8 cellular contexts compared by ENCODE assay signal in the genomic region with DNA sequence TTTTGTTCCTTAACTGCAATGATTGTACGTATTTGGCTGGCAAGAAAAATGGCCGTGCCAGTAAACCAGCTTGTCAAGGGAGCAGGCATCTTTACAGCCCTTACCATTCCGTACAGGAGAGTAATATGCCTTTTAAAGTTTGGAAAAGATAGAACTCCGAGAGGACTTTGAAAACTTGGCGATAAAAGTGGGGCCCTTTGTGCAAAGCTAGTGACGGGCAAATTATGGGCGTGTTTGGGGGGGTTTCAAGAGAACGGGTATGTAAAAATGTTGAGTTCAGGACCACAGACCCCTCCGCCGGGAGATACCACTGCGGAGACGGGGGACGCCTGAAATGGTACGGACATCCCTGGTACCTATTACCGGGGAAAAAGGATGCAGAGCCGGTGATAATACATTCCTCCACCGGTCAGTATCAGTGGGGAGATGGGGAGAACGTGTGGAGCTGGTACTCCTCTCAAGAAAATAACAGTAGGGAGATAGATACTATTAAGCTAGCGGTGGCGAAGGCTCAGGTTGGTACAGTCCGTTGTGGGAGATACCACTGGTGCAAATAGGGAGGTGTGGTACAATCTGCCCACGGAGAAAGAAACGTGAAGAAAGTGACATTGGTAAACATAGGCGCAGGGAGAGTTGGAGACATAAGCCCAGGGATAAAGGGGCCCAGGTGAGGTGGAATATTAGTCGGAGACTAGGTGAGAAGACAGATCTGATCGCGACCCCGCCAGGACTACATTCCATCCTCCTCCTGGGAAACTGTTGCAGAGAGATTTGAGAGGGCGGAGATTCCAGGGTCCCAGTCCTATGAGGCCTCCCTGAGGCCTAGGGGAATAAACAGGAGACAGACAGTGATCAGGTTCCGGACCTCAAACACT. TPM values are rescaled to one million over a fixed set of nuclear protein-coding genes. Genes with fewer than 3 reads are reported as not detected.
A peak's percentile ranks its signal among the peaks of the same experiment; 100 is the strongest.
DNase-seq lines count a peak whose midpoint lies in the region; ATAC-seq and TF ChIP-seq lines count a peak whose summit lies in the region.

No MANE protein-coding gene starts in this region.

- H3K27me3 Mint-ChIP-seq in activated CD4-positive, alpha-beta memory T cell treated with anti-CD3 and anti-CD28 coated beads, Interleukin-2, amount 10 ng/mL, durations not matched to agents 7 days and 5 days, result peaks cover 2% of the 10 kb centered on the region

- H3K4me3 Mint-ChIP-seq in activated CD4-positive, alpha-beta memory T cell treated with anti-CD3 and anti-CD28 coated beads, Interleukin-2, amount 10 ng/mL, durations not matched to agents 7 days and 5 days, result peak overlapping the region; percentile 78

- no peaks in the 10 kb centered on the region for H3K36me3 Mint-ChIP-seq in activated CD4-positive, alpha-beta memory T cell treated with anti-CD3 and anti-CD28 coated beads, Interleukin-2, amount 10 ng/mL, durations not matched to agents 7 days and 5 days (ENCODE audit: low read depth)

- DNase-seq in GM04503 (ENCODE audit: low read depth) (peak; percentile 49), NCI-H526 (lab: John Stamatoyannopoulos, UW) (peak; percentile 82 to 85), ecto neural progenitor cell (ENCODE audit: low spot score) (peak; percentile 81), right lobe of liver (peak; percentile 61 to 77 (median 72))
- DNase-seq in activated CD4-positive, alpha-beta memory T cell treated with anti-CD3 and anti-CD28 coated beads, Interleukin-2, amount 10 ng/mL, durations not matched to agents 7 days and 5 days, result peak; percentile 67
- DNase-seq in stimulated activated CD4-positive, alpha-beta T cell treated with anti-CD3 and anti-CD28 coated beads, Interleukin-2, amount 100 ng/mL, for 4 hours (ENCODE audit: low read depth), result peak; percentile 51

- CTCF ChIA-PET in activated CD4-positive, alpha-beta memory T cell treated with anti-CD3 and anti-CD28 coated beads, Interleukin-2, amount 10 ng/mL, durations not matched to agents 7 days and 5 days (lab: Charles Lee), result interaction anchor here (1.0 kb wide), 1 partner anchor 191 kb away, joined by 3 read pairs; no protein-coding TSS in a partner anchor

- H3K27ac Mint-ChIP-seq in activated CD4-positive, alpha-beta memory T cell treated with anti-CD3 and anti-CD28 coated beads, Interleukin-2, amount 10 ng/mL, durations not matched to agents 7 days and 5 days, result peak overlapping the region; percentile 79

- no peaks in the 10 kb centered on the region for H3K9me3 ChIP-seq in right lobe of liver

- no peaks in the 10 kb centered on the region for H3K27me3 ChIP-seq in right lobe of liver

- H3K27ac ChIP-seq in right lobe of liver, result peak overlapping the region; percentile 84 to 88 (median 85)

- TF ChIP-seq CTCF in right lobe of liver (IDR thresholded peaks at IDR 0.05), result no peak

- peaks cover 13% of the 10 kb centered on the region for H3K4me1 Mint-ChIP-seq in activated CD4-positive, alpha-beta memory T cell treated with anti-CD3 and anti-CD28 coated beads, Interleukin-2, amount 10 ng/mL, durations not matched to agents 7 days and 5 days

- no peaks in the 10 kb centered on the region for H3K4me1 ChIP-seq in right lobe of liver

- peak; percentile 15 for TF ChIP-seq POLR2A in right lobe of liver (IDR thresholded peaks at IDR 0.05)

- WGBS in right lobe of liver (ENCODE audit: insufficient coverage, low coverage, low lambda C conversion rate, missing lambda C conversion rate), result 21% methylated on average over 30 of the region's 30 CpGs

- intact Hi-C loops in right lobe of liver (cut with DNase I), result loop anchor here (10.0 kb wide), 1 partner anchor 166 kb away; no protein-coding TSS in a partner anchor

- ATAC-seq in HG03196 (IDR thresholded peaks at IDR 0.05; ENCODE audit: unreplicated experiment) (peak; percentile 63), right lobe of liver (peak; percentile 85 to 88 (median 87)), GM18520 (IDR thresholded peaks at IDR 0.05; ENCODE audit: unreplicated experiment) (no peak)

- POLR2A ChIA-PET in activated CD4-positive, alpha-beta memory T cell treated with anti-CD3 and anti-CD28 coated beads, Interleukin-2, amount 10 ng/mL, durations not matched to agents 7 days and 5 days (lab: Charles Lee), result interaction anchor here (0.6 to 1.4 kb wide), 2 partner anchors 19 to 186 kb away, joined by 3 to 10 read pairs; partner anchors contain the start of gene ZNF81

- H3K36me3 ChIP-seq in right lobe of liver, result no peaks in the 10 kb centered on the region

- no peaks in the 10 kb centered on the region for H3K9me3 Mint-ChIP-seq in activated CD4-positive, alpha-beta memory T cell treated with anti-CD3 and anti-CD28 coated beads, Interleukin-2, amount 10 ng/mL, durations not matched to agents 7 days and 5 days

- peak overlapping the region; percentile 42 to 56 (median 50) for H3K4me3 ChIP-seq in right lobe of liver

RNA-seq across cellular contexts. Expression of gene SPACA5, which starts 14.5 kb away (rescaled TPM):
- total RNA-seq in activated CD4-positive, alpha-beta memory T cell treated with anti-CD3 and anti-CD28 coated beads, Interleukin-2, amount 10 ng/mL, durations not matched to agents 7 days and 5 days, result not detected
- not detected for total RNA-seq in right lobe of liver

RNA-seq across cellular contexts. Expression of gene ZNF182, which starts 17.5 kb away (rescaled TPM):
- total RNA-seq in activated CD4-positive, alpha-beta memory T cell treated with anti-CD3 and anti-CD28 coated beads, Interleukin-2, amount 10 ng/mL, durations not matched to agents 7 days and 5 days, result 1 to 10 TPM; 8.6 to 9.1 TPM
- 1 to 10 TPM; 2.1 to 2.5 (median 2.3) TPM for total RNA-seq in right lobe of liver

RNA-seq across cellular contexts. Expression of gene ZNF630, which starts 50.2 kb away (rescaled TPM):
- total RNA-seq in activated CD4-positive, alpha-beta memory T cell treated with anti-CD3 and anti-CD28 coated beads, Interleukin-2, amount 10 ng/mL, durations not matched to agents 7 days and 5 days, result 1 to 10 TPM; 1.2 TPM
- 1 to 10 TPM in 1 of 6 experiments, under 1 TPM in 4, not detected in 1; 0.35 to 1.2 (median 0.84) TPM for total RNA-seq in right lobe of liver
